In genomic region chr2:79219383-79219988, GRCh38 we compare ENCODE assay signal across 1 cellular context.
TF ChIP-seq lines count a peak whose summit lies in the region.

No MANE protein-coding gene starts in this region.

TF ChIP-seq in WTC11, 78 proteins besides CTCF, POLR2A, EP300 and RAD21 (continued from another document):
- TF ChIP-seq ERG (CRISPR knock-in tag; IDR thresholded peaks at IDR 0.05) = no peak
- TF ChIP-seq ZNF263 (CRISPR knock-in tag; IDR thresholded peaks at IDR 0.05; ENCODE audit: low read depth) = no peak
- no peak for TF ChIP-seq GRHL2 (CRISPR knock-in tag; IDR thresholded peaks at IDR 0.05; ENCODE audit: insufficient replicate concordance, severe bottlenecking)
- TF ChIP-seq MXD4 (CRISPR knock-in tag; IDR thresholded peaks at IDR 0.05; ENCODE audit: borderline replicate concordance) = no peak
TF ChIP-seq in WTC11: peak in this region for 0.
